9 cellular contexts compared by ENCODE assay signal in the genomic region with DNA sequence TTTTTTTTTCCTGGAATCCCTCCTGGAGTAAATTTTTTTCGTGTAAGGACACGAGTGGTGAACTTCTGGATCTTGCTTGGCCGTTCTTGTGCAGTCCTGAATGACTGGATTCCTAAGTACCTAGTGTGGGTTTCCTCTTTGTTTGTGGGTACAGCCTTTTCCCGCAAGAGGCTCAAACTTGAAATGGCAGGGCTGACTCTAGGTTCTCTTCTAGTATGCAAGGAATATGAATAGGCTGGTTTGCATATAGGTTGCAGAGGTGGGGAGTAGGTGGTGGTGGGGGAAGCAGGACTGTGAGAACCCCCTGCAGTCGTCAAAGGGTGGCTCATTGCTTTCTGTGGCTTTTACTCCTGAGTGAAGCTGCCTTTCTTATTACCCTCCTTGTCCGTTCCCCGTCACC. TPM values are rescaled to one million over a fixed set of nuclear protein-coding genes. Genes with fewer than 3 reads are reported as not detected.
A peak's percentile ranks its signal among the peaks of the same experiment; 100 is the strongest.
DNase-seq lines count a peak whose midpoint lies in the region; ATAC-seq, FAIRE-seq and TF ChIP-seq lines count a peak whose summit lies in the region.
"Had no signal": no experiment of that assay in that cellular context is flagged by ENCODE, and none has a peak within 500 bp of the region (broad histone marks: within the 10 kb centered on the region; RNA-seq: fewer than 3 reads in every experiment).

No MANE protein-coding gene starts in this region.

- no peak overlapping the region for H3K4me3 ChIP-seq in uterus

- no peaks in the 10 kb centered on the region for H3K36me3 ChIP-seq in uterus

- H3K9me3 ChIP-seq in uterus = no peaks in the 10 kb centered on the region

- ATAC-seq in GM19455 (IDR thresholded peaks at IDR 0.05; ENCODE audit: unreplicated experiment) (peak; percentile 87), HG03108 (IDR thresholded peaks at IDR 0.05; ENCODE audit: unreplicated experiment) (peak; percentile 70)

- no peak for FAIRE-seq in D721Med (lab: Jason Lieb, UNC)

- DNase-seq in stimulated activated CD8-positive, alpha-beta memory T cell treated with anti-CD3 and anti-CD28 coated beads, Interleukin-4, amount 100 ng/mL, for 24 hours (ENCODE audit: low read depth) = peak; percentile 39
- no peak for DNase-seq in NOMO-1 treated with dmso at 0.1 percent for 144 hours (lab: John Stamatoyannopoulos, UW; ENCODE audit: unreplicated experiment)
- DNase-seq in D721Med (ENCODE audit: insufficient read length, low spot score) = no peak
- DNase-seq in uterus = no peak
- DNase-seq in NCI-H2107 (lab: John Stamatoyannopoulos, UW) = no peak

- H3K27me3 Mint-ChIP-seq in activated naive CD4-positive, alpha-beta T cell treated with anti-CD3 and anti-CD28 coated beads, Interleukin-2, amount 50 U/mL, for 24 hours = no peaks in the 10 kb centered on the region

- no peak overlapping the region for H3K27ac ChIP-seq in uterus

- peaks cover 13% of the 10 kb centered on the region for H3K36me3 Mint-ChIP-seq in activated naive CD4-positive, alpha-beta T cell treated with anti-CD3 and anti-CD28 coated beads, Interleukin-2, amount 50 U/mL, for 24 hours

- no peaks in the 10 kb centered on the region for H3K4me1 ChIP-seq in uterus

- H3K9me3 Mint-ChIP-seq in activated naive CD4-positive, alpha-beta T cell treated with anti-CD3 and anti-CD28 coated beads, Interleukin-2, amount 50 U/mL, for 24 hours = no peaks in the 10 kb centered on the region

- peaks cover 87% of the 10 kb centered on the region for H3K4me1 Mint-ChIP-seq in activated naive CD4-positive, alpha-beta T cell treated with anti-CD3 and anti-CD28 coated beads, Interleukin-2, amount 50 U/mL, for 24 hours

- intact Hi-C loops in uterus (cut with DNase I; ENCODE audit: low total_unique reads) = no loop called here

- TF ChIP-seq CTCF in D721Med (IDR thresholded peaks at IDR 0.05; ENCODE audit: insufficient read depth, missing control alignments) (no peak), uterus (IDR thresholded peaks at IDR 0.05) (no peak)

- H3K27ac Mint-ChIP-seq in activated naive CD4-positive, alpha-beta T cell treated with anti-CD3 and anti-CD28 coated beads, Interleukin-2, amount 50 U/mL, for 24 hours = peak overlapping the region; percentile 91

- TF ChIP-seq POLR2A in uterus (IDR thresholded peaks at IDR 0.05) = no peak

- no peaks in the 10 kb centered on the region for H3K27me3 ChIP-seq in uterus

- H3K4me3 Mint-ChIP-seq in activated naive CD4-positive, alpha-beta T cell treated with anti-CD3 and anti-CD28 coated beads, Interleukin-2, amount 50 U/mL, for 24 hours = peak overlapping the region; percentile 80

RNA-seq across cellular contexts. Expression of a gene that starts 13.6 kb away (rescaled TPM):
- total RNA-seq in uterus = 10 to 100 TPM; 54.4 to 65.9 (median 59.5) TPM

RNA-seq across cellular contexts. Expression of a gene that starts 43.9 kb away (rescaled TPM):
- 1 to 10 TPM in 2 of 4 donors, not detected in 2; 1.1 to 2.1 TPM for total RNA-seq in uterus
- total RNA-seq: temporal lobe had no signal
